8 cellular contexts compared by ENCODE assay signal in genomic region chr16:68447721-68448359, GRCh38. TPM values are rescaled to one million over a fixed set of nuclear protein-coding genes. Genes with fewer than 3 reads are reported as not detected.
A peak's percentile ranks its signal among the peaks of the same experiment; 100 is the strongest.
DNase-seq lines count a peak whose midpoint lies in the region; ATAC-seq and TF ChIP-seq lines count a peak whose summit lies in the region.

No MANE protein-coding gene starts in this region.

- H3K9me3 ChIP-seq in BE2C (no peaks in the 10 kb centered on the region), muscle layer of colon (ENCODE audit: low read length) (no peaks in the 10 kb centered on the region)

- H3K27me3 ChIP-seq in BE2C (peaks cover 20% of the 10 kb centered on the region), muscle layer of colon (ENCODE audit: control insufficient read depth in 1 of 2, insufficient read depth in 2 of 2, low read length in 2 of 2) (peaks cover 0 to 4% of the 10 kb centered on the region in 2 donors)

- DNase-seq in BE2C: no peak
- DNase-seq in caudate nucleus (lab: John Stamatoyannopoulos, UW): no peak
- no peak for DNase-seq in SIG-M5 treated with dmso at 0.1 percent for 504 hours (lab: John Stamatoyannopoulos, UW; ENCODE audit: unreplicated experiment)
- DNase-seq in mucosa of gallbladder (ENCODE audit: low spot score): no peak

- no peak for TF ChIP-seq CTCF in BE2C (IDR thresholded peaks at IDR 0.05; ENCODE audit: low read depth, low read length)

- H3K27ac ChIP-seq in caudate nucleus (ENCODE audit: low read depth, low read length) (peak overlapping the region; percentile 54), muscle layer of colon (ENCODE audit: low read depth, low read length) (no peak overlapping the region)

- no peak for TF ChIP-seq EP300 in Ishikawa (IDR thresholded peaks at IDR 0.05; ENCODE audit: borderline replicate concordance)

- H3K4me3 ChIP-seq in BE2C (ENCODE audit: low read depth, low read length) (peak overlapping the region; percentile 65), muscle layer of colon (ENCODE audit: low read depth in 1 of 2, low read length in 2 of 2) (peak overlapping the region; percentile 53 to 57)

- H3K36me3 ChIP-seq in BE2C (no peaks in the 10 kb centered on the region), muscle layer of colon (ENCODE audit: insufficient read depth, low read length) (no peaks in the 10 kb centered on the region)

- TF ChIP-seq RAD21 in Ishikawa (IDR thresholded peaks at IDR 0.05; ENCODE audit: low read depth): no peak

- ATAC-seq in GM19328 (IDR thresholded peaks at IDR 0.05; ENCODE audit: unreplicated experiment): peak; percentile 9
- ATAC-seq in HG03095 (IDR thresholded peaks at IDR 0.05; ENCODE audit: unreplicated experiment): no peak

- no peak overlapping the region for H3K9ac ChIP-seq in muscle layer of colon (ENCODE audit: low read length)

- H3K4me1 ChIP-seq in BE2C (peaks cover 2% of the 10 kb centered on the region; the same call in 1 of the 2 replicates), muscle layer of colon (ENCODE audit: insufficient read depth, low read length) (peaks cover 11% of the 10 kb centered on the region)

TF ChIP-seq in Ishikawa, 13 proteins besides CTCF, POLR2A, EP300 and RAD21:
- TF ChIP-seq REST (IDR thresholded peaks at IDR 0.05; ENCODE audit: low read depth) (no peak), USF1 (IDR thresholded peaks at IDR 0.05) (no peak), ZBTB7A (IDR thresholded peaks at IDR 0.05; ENCODE audit: low read depth) (peak; percentile 74), NFIC (IDR thresholded peaks at IDR 0.05) (no peak), TAF1 (IDR thresholded peaks at IDR 0.05; ENCODE audit: low read depth) (no peak), FOXM1 (IDR thresholded peaks at IDR 0.05; ENCODE audit: borderline replicate concordance, low read depth) (no peak)

RNA-seq across cellular contexts. Expression of gene SMPD3, which starts 0.5 kb away (rescaled TPM):
- polyA plus RNA-seq in BE2C (2012; ENCODE audit: insufficient read depth, insufficient read length, low read depth): 17.9 TPM
- total RNA-seq in mucosa of gallbladder: 225 TPM
